ENCODE assay signal across 8 cellular contexts in genomic region chr9:128438343-128439109, GRCh38. TPM values are rescaled to one million over a fixed set of nuclear protein-coding genes. Genes with fewer than 3 reads are reported as not detected.
DNase-seq lines count a peak whose midpoint lies in the region; ATAC-seq and TF ChIP-seq lines count a peak whose summit lies in the region.

No MANE protein-coding gene starts in this region.

- H3K4me3 ChIP-seq in CD4-positive, CD25-positive, alpha-beta regulatory T cell (ENCODE audit: low read depth, low read length), result no peak overlapping the region
- no peak overlapping the region for H3K4me3 ChIP-seq in right atrium auricular region

- peak; percentile 64 to 69 (median 65) for DNase-seq in CD4-positive, CD25-positive, alpha-beta regulatory T cell
- DNase-seq in NCI-H1694 treated with DMSO at 0.1 percent for 48 hours (lab: John Stamatoyannopoulos, UW), result peak; percentile 68
- peak; percentile 50 to 77 (median 68) for DNase-seq in T-helper 2 cell
- peak; percentile 20 for DNase-seq in amniotic stem cell (lab: John Stamatoyannopoulos, UW)
- peak; percentile 86 for DNase-seq in right atrium auricular region (ENCODE audit: low spot score)
- peak; percentile 95 for DNase-seq in sciatic nerve (ENCODE audit: low spot score)
- no peak for DNase-seq in putamen (ENCODE audit: low spot score)

- no peaks in the 10 kb centered on the region for H3K27me3 ChIP-seq in CD4-positive, CD25-positive, alpha-beta regulatory T cell (ENCODE audit: control insufficient read depth, insufficient read depth, low read length)
- no peaks in the 10 kb centered on the region for H3K27me3 ChIP-seq in right atrium auricular region

- no peaks in the 10 kb centered on the region for H3K36me3 ChIP-seq in CD4-positive, CD25-positive, alpha-beta regulatory T cell (ENCODE audit: control insufficient read depth, insufficient read depth, low read length)
- no peaks in the 10 kb centered on the region for H3K36me3 ChIP-seq in right atrium auricular region

- peak overlapping the region in 2 of 3 donors; percentile 20 to 31 for H3K27ac Mint-ChIP-seq in CD4-positive, CD25-positive, alpha-beta regulatory T cell

- peaks cover 0 to 4% (median 3%) of the 10 kb centered on the region in 4 donors for H3K4me1 Mint-ChIP-seq in CD4-positive, CD25-positive, alpha-beta regulatory T cell

- H3K9me3 Mint-ChIP-seq in CD4-positive, CD25-positive, alpha-beta regulatory T cell, result no peaks in the 10 kb centered on the region

- H3K4me3 Mint-ChIP-seq in CD4-positive, CD25-positive, alpha-beta regulatory T cell, result no peak overlapping the region

- no peaks in the 10 kb centered on the region for H3K27me3 Mint-ChIP-seq in CD4-positive, CD25-positive, alpha-beta regulatory T cell

- peaks cover 6% of the 10 kb centered on the region for H3K4me1 ChIP-seq in CD4-positive, CD25-positive, alpha-beta regulatory T cell (ENCODE audit: control insufficient read depth, insufficient read depth, low read length, poor library complexity, severe bottlenecking)
- peaks cover 0 to 9% of the 10 kb centered on the region in 2 donors for H3K4me1 ChIP-seq in right atrium auricular region

- peak; percentile 97 to 98 for TF ChIP-seq CTCF in right atrium auricular region (IDR thresholded peaks at IDR 0.05)

- no peak overlapping the region for H3K27ac ChIP-seq in CD4-positive, CD25-positive, alpha-beta regulatory T cell (ENCODE audit: insufficient read depth, low read length, poor library complexity, severe bottlenecking)
- no peak overlapping the region for H3K27ac ChIP-seq in right atrium auricular region

- intact Hi-C loops in sciatic nerve (cut with DNase I), result no loop called here

- H3K36me3 Mint-ChIP-seq in CD4-positive, CD25-positive, alpha-beta regulatory T cell, result no peaks in the 10 kb centered on the region

- peak; percentile 81 to 82 for ATAC-seq in CD4-positive, CD25-positive, alpha-beta regulatory T cell (ENCODE audit: low read depth in 2 of 2)
- ATAC-seq in GM21825 (IDR thresholded peaks at IDR 0.05; ENCODE audit: unreplicated experiment) (peak; percentile 69), sciatic nerve (peak; percentile 95)

- no peaks in the 10 kb centered on the region for H3K9me3 ChIP-seq in CD4-positive, CD25-positive, alpha-beta regulatory T cell (ENCODE audit: control insufficient read depth in 2 of 2, low read length in 2 of 2)
- H3K9me3 ChIP-seq in right atrium auricular region, result no peaks in the 10 kb centered on the region

RNA-seq across cellular contexts. Expression of gene ODF2, which starts 17.3 kb away (rescaled TPM):
- 31.9 TPM for total RNA-seq in CD4-positive, CD25-positive, alpha-beta regulatory T cell
- polyA plus RNA-seq in CD4-positive, CD25-positive, alpha-beta regulatory T cell, result 10 to 100 TPM; 12.9 to 19.8 (median 13.8) TPM
- total RNA-seq in right atrium auricular region, result 10 to 100 TPM in 1 of 2 donors, 1 to 10 TPM in 1; 9.7 to 12.1 TPM
- total RNA-seq in sciatic nerve, result 28.1 TPM

RNA-seq across cellular contexts. Expression of gene CERCAM, which starts 17.9 kb away (rescaled TPM):
- total RNA-seq in CD4-positive, CD25-positive, alpha-beta regulatory T cell, result 0.12 TPM
- not detected for polyA plus RNA-seq in CD4-positive, CD25-positive, alpha-beta regulatory T cell
- total RNA-seq in right atrium auricular region (10 to 100 TPM; 13.3 to 15.8 TPM), sciatic nerve (41.7 TPM)

Comparison
In these comparisons a context has a peak if more than half of its experiments do, and no peak if none do; other contexts are left out.
1. RNA of gene CERCAM, which starts 17.9 kb away (total RNA-seq): 41.7 TPM in sciatic nerve (single experiment) and 13.3 to 15.8 TPM in right atrium auricular region; 0.12 TPM in CD4-positive, CD25-positive, alpha-beta regulatory T cell (single experiment); every median in the first group is over 10 times any median in the second.
2. Peak in every context shown above with its lines, with median percentiles within 50 percentile points of each other: ATAC-seq.